13 cellular contexts compared by ENCODE assay signal in the genomic region with DNA sequence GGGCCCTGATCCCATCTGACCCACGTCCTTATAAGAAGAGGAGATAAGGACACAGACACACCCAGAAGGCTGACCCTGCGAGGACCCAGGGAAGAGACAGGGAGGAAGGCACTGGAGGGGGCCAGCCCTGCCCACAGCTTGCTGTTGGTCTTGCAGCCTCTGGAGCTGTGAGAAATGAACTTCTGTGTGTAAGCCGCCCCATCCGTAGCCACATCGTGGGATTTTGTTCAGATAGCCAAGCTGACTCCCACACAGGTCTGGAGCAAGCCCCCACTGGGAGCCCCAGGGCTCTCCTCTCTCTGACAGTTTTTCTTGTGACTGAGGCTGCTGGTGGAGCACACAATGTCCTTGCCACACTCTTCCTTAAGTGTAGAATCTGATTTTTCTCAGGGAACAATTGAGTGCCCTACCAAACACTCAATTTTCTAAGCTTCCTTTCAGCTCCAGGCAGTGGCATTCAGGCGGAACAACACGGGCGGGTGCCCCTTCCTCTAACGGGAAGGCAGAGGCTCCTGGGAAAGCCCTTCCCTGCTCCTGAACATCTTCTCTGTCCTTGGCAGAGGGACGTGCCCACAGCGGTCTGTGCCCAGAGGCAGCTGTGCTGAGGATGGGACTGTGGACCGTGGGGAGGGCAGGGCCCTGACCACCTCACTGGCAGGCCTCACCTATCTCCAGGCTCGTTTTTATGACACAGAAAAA.
A peak's percentile ranks its signal among the peaks of the same experiment; 100 is the strongest.
DNase-seq lines count a peak whose midpoint lies in the region; TF ChIP-seq lines count a peak whose summit lies in the region.
"Had no signal": no experiment of that assay in that cellular context is flagged by ENCODE, and none has a peak within 500 bp of the region (broad histone marks: within the 10 kb centered on the region; RNA-seq: fewer than 3 reads in every experiment).

No MANE protein-coding gene starts in this region.

- no CpG with 5 or more reads among the region's 13 CpGs for WGBS in H9 (ENCODE audit: extremely low coverage, insufficient read length, low lambda C conversion rate)
- 41 to 56% methylated on average over 12 to 13 of the region's 13 CpGs for WGBS in testis, 2 donors

- no peak overlapping the region for H4K5ac ChIP-seq in H9 (ENCODE audit: insufficient read length, low read depth, low read length)

- H3K79me1 ChIP-seq in H9 (ENCODE audit: insufficient read depth, low read depth, low read length, poor library complexity, severe bottlenecking): no peaks in the 10 kb centered on the region

- no peak overlapping the region for H4K8ac ChIP-seq in H9 (replicated peaks; ENCODE audit: insufficient read length, low read depth, low read length)

- H3K9me3 Mint-ChIP-seq in H9 (no peaks in the 10 kb centered on the region), nephron progenitor cell (no peaks in the 10 kb centered on the region)

- H3K27ac Mint-ChIP-seq in H9 (no peak overlapping the region), nephron progenitor cell (peak overlapping the region; percentile 69)
- H3K27ac Mint-ChIP-seq: B cell had no signal

- no peak overlapping the region for H3K9ac ChIP-seq in H9 (ENCODE audit: extremely low read depth, insufficient read length, low read length)

- no peak overlapping the region for H3K4me2 ChIP-seq in H9 (ENCODE audit: insufficient read depth, insufficient read length, low read length)

- no peak overlapping the region for H4K91ac ChIP-seq in H9 (ENCODE audit: insufficient read length, low read depth, low read length)

- H2BK15ac ChIP-seq in H9 (ENCODE audit: low read depth, low read length): no peak overlapping the region

- no peaks in the 10 kb centered on the region for H3K79me2 ChIP-seq in H9 (ENCODE audit: insufficient read depth, low read length)

- H2BK20ac ChIP-seq in H9 (ENCODE audit: low read depth, low read length, poor library complexity, severe bottlenecking): no peak overlapping the region

- no peak overlapping the region for H3K23ac ChIP-seq in H9 (ENCODE audit: insufficient read length, low read depth, low read length)

- H3K23me2 ChIP-seq in H9 (ENCODE audit: insufficient read length, low read depth, low read length, poor library complexity, severe bottlenecking): no peaks in the 10 kb centered on the region

- H3K9me3 ChIP-seq in H9 (ENCODE audit: control insufficient read depth, low read depth, low read length) (no peaks in the 10 kb centered on the region), testis (no peaks in the 10 kb centered on the region)
- H3K9me3 ChIP-seq: HAP-1 had no signal

- H3K27ac ChIP-seq in H9 (ENCODE audit: insufficient read length, low read depth, low read length) (no peak overlapping the region), testis (no peak overlapping the region)

- H4K20me1 ChIP-seq in H9 (ENCODE audit: control insufficient read depth, insufficient read depth, insufficient read length): no peaks in the 10 kb centered on the region

- no peak overlapping the region for H3K4ac ChIP-seq in H9 (ENCODE audit: low read depth, low read length)

- H2BK5ac ChIP-seq in H9 (ENCODE audit: insufficient read length, low read length): no peak overlapping the region

- no peak for TF ChIP-seq POLR2A in testis (IDR thresholded peaks at IDR 0.05)

- H2BK12ac ChIP-seq in H9 (ENCODE audit: insufficient read length, low read depth, low read length): no peak overlapping the region

- intact Hi-C loops in testis (cut with DNase I; ENCODE audit: low total_unique reads) (no loop called here), posterior cingulate gyrus (cut with DNase I) (no loop called here)

- H3T11ph ChIP-seq in H9 (ENCODE audit: low read length): no peak overlapping the region

- no peak overlapping the region for H3K56ac ChIP-seq in H9 (ENCODE audit: insufficient read length, low read depth, low read length)

- no peak overlapping the region for H3K18ac ChIP-seq in H9 (ENCODE audit: insufficient read length, low read depth, low read length)

- H3K27me3 Mint-ChIP-seq in H9 (ENCODE audit: low read depth): no peaks in the 10 kb centered on the region; the same call in none of the 2 replicates
- H3K27me3 Mint-ChIP-seq in nephron progenitor cell (ENCODE audit: low read depth, poor library complexity): peaks cover 25% of the 10 kb centered on the region

- no peak overlapping the region for H2BK120ac ChIP-seq in H9 (ENCODE audit: low read depth, low read length, poor library complexity, severe bottlenecking)

- DNase-seq in H9: peak; percentile 13
- peak; percentile 30 for DNase-seq in activated CD8-positive, alpha-beta memory T cell treated with anti-CD3 and anti-CD28 coated beads, Interleukin-2, amount 50 U/mL, for 48 hours
- peak; percentile 18 for DNase-seq in nephron progenitor cell
- DNase-seq in testis: peak; percentile 8
- DNase-seq in posterior cingulate gyrus: no peak
- DNase-seq in NK-92 (lab: John Stamatoyannopoulos, UW; ENCODE audit: unreplicated experiment): no peak
- DNase-seq in iPS-NIHi7 (ENCODE audit: extremely low spot score): no peak
- DNase-seq: IMR-90, Kasumi-1, NCI-H187 treated with DMSO at 0.1 percent for 48 hours, NCI-H510A treated with DMSO at 0.1 percent for 48 hours had no signal

- H2AK5ac ChIP-seq in H9 (ENCODE audit: insufficient read length, low read length): no peak overlapping the region

- H3K27me3 ChIP-seq in H9 (ENCODE audit: insufficient read depth, low read length) (no peaks in the 10 kb centered on the region), testis (no peaks in the 10 kb centered on the region)

- no peak overlapping the region for H3K4me3 Mint-ChIP-seq in H9
- no peak overlapping the region for H3K4me3 Mint-ChIP-seq in nephron progenitor cell
- H3K4me3 Mint-ChIP-seq: B cell had no signal

- H3K4me3 ChIP-seq in testis: no peak overlapping the region
- H3K4me3 ChIP-seq: HAP-1 had no signal

- H3K36me3 Mint-ChIP-seq in H9 (ENCODE audit: insufficient read depth in 1 of 3, low read depth in 3 of 3): no peaks in the 10 kb centered on the region
- no peaks in the 10 kb centered on the region for H3K36me3 Mint-ChIP-seq in nephron progenitor cell (ENCODE audit: low read depth)

- H2AFZ ChIP-seq in H9 (ENCODE audit: low read length): no peak overlapping the region

- H3K14ac ChIP-seq in H9 (ENCODE audit: insufficient read depth, low read length): no peak overlapping the region

- H3K4me1 ChIP-seq in H9 (ENCODE audit: insufficient read depth, low read length) (no peaks in the 10 kb centered on the region), testis (no peaks in the 10 kb centered on the region)
- H3K4me1 ChIP-seq: HAP-1 had no signal

- H3K36me3 ChIP-seq in testis (ENCODE audit: low read depth, missing control alignments): no peaks in the 10 kb centered on the region
- H3K36me3 ChIP-seq: HAP-1 had no signal

- TF ChIP-seq CTCF in H9 (conservative IDR thresholded peaks at IDR 0.05) (no peak), nephron progenitor cell (IDR thresholded peaks at IDR 0.05) (no peak), testis (IDR thresholded peaks at IDR 0.05) (no peak)

- H3K4me1 Mint-ChIP-seq in H9 (peaks cover 8 to 12% of the 10 kb centered on the region in 2 experiments), nephron progenitor cell (peaks cover 17% of the 10 kb centered on the region)
- H3K4me1 Mint-ChIP-seq: B cell had no signal

Comparison
In these comparisons a context has a peak if more than half of its experiments do, and no peak if none do; other contexts are left out.
1. DNase-seq: peak in H9 (single experiment), activated CD8-positive, alpha-beta memory T cell treated with anti-CD3 and anti-CD28 coated beads, Interleukin-2, amount 50 U/mL, for 48 hours (single experiment), nephron progenitor cell (single experiment) and testis (single experiment); none in posterior cingulate gyrus (0 of 10), NK-92 (single experiment) and iPS-NIHi7 (single experiment).